ENCODE assay signal across 9 cellular contexts in the genomic region with DNA sequence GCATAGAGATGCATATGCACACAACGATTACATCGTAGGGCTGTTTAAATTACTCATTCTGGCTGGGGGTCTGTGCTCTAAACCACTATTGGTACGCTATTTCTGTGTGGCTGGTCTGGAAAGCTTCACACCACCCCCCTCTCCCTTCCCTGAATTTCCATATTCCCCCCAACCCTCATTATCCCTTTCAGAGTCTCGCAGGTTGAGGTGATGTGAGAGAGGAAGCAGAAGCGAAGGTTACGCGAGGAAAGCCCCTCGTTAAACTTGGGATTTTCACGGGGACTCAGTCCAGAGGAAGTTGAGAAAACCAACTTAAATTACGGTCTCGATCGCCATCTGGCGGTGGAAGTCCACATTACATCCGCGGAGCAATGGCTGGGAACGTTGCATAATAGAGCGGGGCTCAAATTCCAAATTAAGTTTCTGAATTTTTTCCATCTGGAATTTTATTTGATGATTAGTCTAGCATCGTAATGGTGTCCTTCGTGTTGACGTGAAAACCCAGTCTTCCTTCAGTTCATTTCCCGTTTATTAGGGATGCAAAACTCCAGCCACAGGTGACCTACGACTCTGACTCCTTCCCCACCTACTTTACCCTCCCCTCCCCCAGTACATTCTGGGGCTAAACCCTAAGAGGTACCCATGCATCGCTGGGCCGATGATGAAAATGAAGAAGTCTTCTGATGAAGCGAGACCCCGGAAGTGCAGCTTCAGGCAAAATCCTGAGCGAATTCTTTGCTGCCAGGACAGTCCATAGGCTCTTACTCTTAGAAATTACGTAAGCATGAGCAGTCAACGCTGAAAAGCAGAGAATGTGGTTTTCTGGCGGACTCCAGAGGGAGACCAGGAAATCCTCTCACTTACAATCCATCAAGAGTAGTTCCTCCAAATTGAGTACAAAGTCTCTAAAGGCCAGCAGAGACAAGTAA. TPM values are rescaled to one million over a fixed set of nuclear protein-coding genes. Genes with fewer than 3 reads are reported as not detected.
DNase-seq lines count a peak whose midpoint lies in the region; ATAC-seq and TF ChIP-seq lines count a peak whose summit lies in the region.
"Had no signal": no experiment of that assay in that cellular context is flagged by ENCODE, and none has a peak within 500 bp of the region (broad histone marks: within the 10 kb centered on the region; RNA-seq: fewer than 3 reads in every experiment).

No MANE protein-coding gene starts in this region.

- 8 to 10% methylated on average over 24 to 29 of the region's 30 CpGs for WGBS in gastroesophageal sphincter (ENCODE audit: low coverage in 1 of 2), 2 donors

- peak; percentile 43 for DNase-seq in Caki2 (ENCODE audit: low read depth)
- peak; percentile 63 for DNase-seq in HPDE6-E6E7 (ENCODE audit: extremely low spot score)
- DNase-seq in activated gamma-delta T cell treated with anti-CD3 and anti-CD28 coated beads, Interleukin-2, amount 50 U/mL, for 16 hours (ENCODE audit: low read depth) = peak; percentile 67
- DNase-seq in nucleus accumbens (lab: John Stamatoyannopoulos, UW) = peak in 47 of 56 donors; percentile 3 to 85 (median 35)
- peak in 38 of 49 donors; percentile 4 to 79 (median 40) for DNase-seq in substantia nigra (lab: John Stamatoyannopoulos, UW)

- peaks cover 0 to 6% (median 0%) of the 10 kb centered on the region in 3 donors for H3K9me3 ChIP-seq in gastroesophageal sphincter

- TF ChIP-seq EP300 in gastroesophageal sphincter (IDR thresholded peaks at IDR 0.05) = no peak

- TF ChIP-seq POLR2A in Raji (IDR thresholded peaks at IDR 0.05; ENCODE audit: insufficient read depth, low read depth, low read length) = 0 out of 2 replicates have a peak, but pooled peaks have one; percentile 33
- TF ChIP-seq POLR2A in gastroesophageal sphincter (IDR thresholded peaks at IDR 0.05) = no peak

- in situ Hi-C loops in Caki2 (cut with HindIII; ENCODE audit: low pct_unique_long_range_greater_than_20kb, low sequenced_read_pairs) = no loop called here

- peaks cover 0 to 10% (median 2%) of the 10 kb centered on the region in 3 donors for H3K4me1 ChIP-seq in gastroesophageal sphincter

- H3K27ac ChIP-seq in gastroesophageal sphincter (no peak overlapping the region), substantia nigra (ENCODE audit: low read depth, low read length, poor library complexity, severe bottlenecking) (no peak overlapping the region)

- peak; percentile 64 for ATAC-seq in gastroesophageal sphincter
- no peak for ATAC-seq in GM21723 (IDR thresholded peaks at IDR 0.05; ENCODE audit: unreplicated experiment)

- H3K27me3 ChIP-seq in gastroesophageal sphincter = peaks cover 76% of the 10 kb centered on the region

- H3K4me3 ChIP-seq in gastroesophageal sphincter = peak overlapping the region in 1 of 2 donors; percentile 16

- no peaks in the 10 kb centered on the region for H3K36me3 ChIP-seq in gastroesophageal sphincter

- TF ChIP-seq CTCF in gastroesophageal sphincter (IDR thresholded peaks at IDR 0.05) = peak; percentile 83 to 93 (median 86)

RNA-seq across cellular contexts. Expression of gene HLA-DOB, which starts 19.7 kb away (rescaled TPM):
- not detected in 2 replicates for total RNA-seq in Caki2 (2014; rRNA removed; shearing (Covaris generic); ENCODE audit: low replicate concordance)
- under 1 TPM in 2 of 4 donors, not detected in 2; 0.37 to 0.40 TPM for total RNA-seq in gastroesophageal sphincter

RNA-seq across cellular contexts. Expression of gene HLA-DQB2, which starts 33.8 kb away (rescaled TPM):
- total RNA-seq in Caki2 (2014; rRNA removed; shearing (Covaris generic); ENCODE audit: low replicate concordance) = not detected in 2 replicates
- total RNA-seq in gastroesophageal sphincter = 1 to 10 TPM in 1 of 4 donors, under 1 TPM in 1, not detected in 2; 0.54 to 1.1 TPM
- total RNA-seq: glomerular endothelial cell had no signal

RNA-seq across cellular contexts. Expression of gene TAP2, which starts 41.4 kb away (rescaled TPM):
- 8.9 and 26.7 TPM in 2 replicates for total RNA-seq in Caki2 (2014; rRNA removed; shearing (Covaris generic); ENCODE audit: low replicate concordance)
- 10 to 100 TPM in 3 of 4 donors, 1 to 10 TPM in 1; 6.9 to 16.0 (median 11.1) TPM for total RNA-seq in gastroesophageal sphincter

RNA-seq across cellular contexts. Expression of gene PSMB8, which starts 46.7 kb away (rescaled TPM):
- total RNA-seq in Caki2 (2014; rRNA removed; shearing (Covaris generic); ENCODE audit: low replicate concordance) = 267 and 291 TPM in 2 replicates
- total RNA-seq in gastroesophageal sphincter = 10 to 100 TPM; 20.2 to 49.9 (median 36.7) TPM

RNA-seq across cellular contexts. Expression of gene HLA-DQA2, which starts 55.9 kb away (rescaled TPM):
- not detected in 2 replicates for total RNA-seq in Caki2 (2014; rRNA removed; shearing (Covaris generic); ENCODE audit: low replicate concordance)
- total RNA-seq in gastroesophageal sphincter = 1 to 10 TPM in 1 of 4 donors, under 1 TPM in 1, not detected in 2; 0.40 to 1.8 TPM
- total RNA-seq: glomerular endothelial cell had no signal
